12 cellular contexts compared by ENCODE assay signal in the genomic region with DNA sequence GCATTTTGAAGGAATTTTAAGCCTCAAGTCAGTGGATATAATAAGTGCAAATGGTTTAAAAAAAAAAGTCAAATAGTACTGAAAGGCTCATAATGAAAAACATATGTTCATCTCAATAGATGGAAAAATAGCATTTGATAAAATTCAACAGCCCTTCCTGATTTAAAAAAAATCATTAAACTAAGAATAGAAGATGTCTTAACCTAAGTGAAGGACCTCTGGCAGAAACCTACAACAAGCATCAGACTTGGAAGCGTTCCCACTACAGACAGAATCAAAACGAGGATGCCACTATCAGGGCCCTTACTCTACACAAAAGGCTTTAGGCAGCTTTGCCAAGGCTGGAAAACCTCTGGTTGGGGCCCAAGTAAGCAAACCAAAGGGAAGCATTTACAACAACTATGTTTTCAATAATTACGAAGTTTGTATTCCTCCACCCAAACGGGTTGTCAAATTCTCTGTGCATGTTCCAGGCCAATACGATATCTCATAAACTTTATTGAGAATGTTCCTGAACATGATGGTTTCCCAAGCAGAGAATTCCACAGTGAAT. TPM values are rescaled to one million over a fixed set of nuclear protein-coding genes. Genes with fewer than 3 reads are reported as not detected.
A peak's percentile ranks its signal among the peaks of the same experiment; 100 is the strongest.
DNase-seq lines count a peak whose midpoint lies in the region; FAIRE-seq and TF ChIP-seq lines count a peak whose summit lies in the region.
"Had no signal": no experiment of that assay in that cellular context is flagged by ENCODE, and none has a peak within 500 bp of the region (broad histone marks: within the 10 kb centered on the region; RNA-seq: fewer than 3 reads in every experiment).

No MANE protein-coding gene starts in this region.

- no peak for TF ChIP-seq CTCF in fibroblast of villous mesenchyme (IDR thresholded peaks at IDR 0.05; ENCODE audit: insufficient read depth, low read depth, low read length)
- TF ChIP-seq CTCF in ovary (IDR thresholded peaks at IDR 0.05), result no peak
- no peak for TF ChIP-seq CTCF in H9 (conservative IDR thresholded peaks at IDR 0.05)

- DNase-seq in COLO829 (ENCODE audit: low spot score) (peak; percentile 35), SJSA1 (ENCODE audit: low read depth in 1 of 2, low spot score in 2 of 2) (peak in 1 of 2 experiments; percentile 53), fibroblast of villous mesenchyme (ENCODE audit: low read depth) (peak; percentile 74), ovary (peak in 3 of 5 donors; percentile 22 to 32 (median 25)), RCC 7860 (ENCODE audit: low spot score) (no peak), H9 (no peak), AG20443 (ENCODE audit: low spot score) (no peak)
- no peak for DNase-seq in stimulated activated naive CD4-positive, alpha-beta T cell (lab: John Stamatoyannopoulos, UW)
- DNase-seq: anterior cingulate cortex, T-helper 1 cell had no signal

- no peaks in the 10 kb centered on the region for H4K20me1 ChIP-seq in H9 (ENCODE audit: control insufficient read depth, insufficient read depth, insufficient read length)

- no peak overlapping the region for H3K4me2 ChIP-seq in H9 (ENCODE audit: insufficient read depth, insufficient read length, low read length)

- no peaks in the 10 kb centered on the region for H3K27me3 Mint-ChIP-seq in H9 (ENCODE audit: low read depth)

- H3K9ac ChIP-seq in H9 (ENCODE audit: extremely low read depth, insufficient read length, low read length), result no peak overlapping the region

- H4K5ac ChIP-seq in H9 (ENCODE audit: insufficient read length, low read depth, low read length), result no peak overlapping the region

- 0 out of 2 replicates have a peak, but pooled peaks cover 2% of the 10 kb centered on the region for H3K79me2 ChIP-seq in H9 (ENCODE audit: insufficient read depth, low read length)

- no peak overlapping the region; a peak in 1 of 7 replicates for H3K27ac Mint-ChIP-seq in H9

- no peak overlapping the region for H2BK120ac ChIP-seq in H9 (ENCODE audit: low read depth, low read length, poor library complexity, severe bottlenecking)

- no peaks in the 10 kb centered on the region for H3K23me2 ChIP-seq in H9 (ENCODE audit: insufficient read length, low read depth, low read length, poor library complexity, severe bottlenecking)

- no peak overlapping the region for H3K18ac ChIP-seq in H9 (ENCODE audit: insufficient read length, low read depth, low read length)

- peaks cover 0 to 3% (median under 1%) of the 10 kb centered on the region in 3 experiments; a peak in 1 of 7 replicates for H3K36me3 Mint-ChIP-seq in H9 (ENCODE audit: insufficient read depth in 1 of 3, low read depth in 3 of 3)

- H3K9me3 Mint-ChIP-seq in H9, result peaks cover 3 to 5% of the 10 kb centered on the region in 2 experiments; a peak in 3 of 5 replicates

- FAIRE-seq in RCC 7860 (lab: Jason Lieb, UNC), result no peak

- no peak overlapping the region for H3K23ac ChIP-seq in H9 (ENCODE audit: insufficient read length, low read depth, low read length)

- TF ChIP-seq EP300 in ovary (IDR thresholded peaks at IDR 0.05), result no peak

- no peak overlapping the region for H2AFZ ChIP-seq in H9 (ENCODE audit: low read length)

- H2AK5ac ChIP-seq in H9 (ENCODE audit: insufficient read length, low read length), result no peak overlapping the region

- H3K56ac ChIP-seq in H9 (ENCODE audit: insufficient read length, low read depth, low read length), result no peak overlapping the region

- H3K4me3 ChIP-seq in SJSA1 (no peak overlapping the region), fibroblast of villous mesenchyme (ENCODE audit: low read depth, low read length) (no peak overlapping the region), ovary (no peak overlapping the region)

- H3K36me3 ChIP-seq in SJSA1 (peaks cover 4% of the 10 kb centered on the region; the same call in 1 of the 2 replicates), ovary (no peaks in the 10 kb centered on the region)
- H3K36me3 ChIP-seq: neutrophil had no signal

- no peak overlapping the region for H2BK20ac ChIP-seq in H9 (ENCODE audit: low read depth, low read length, poor library complexity, severe bottlenecking)

- H2BK5ac ChIP-seq in H9 (ENCODE audit: insufficient read length, low read length), result no peak overlapping the region

- no peaks in the 10 kb centered on the region for H3K79me1 ChIP-seq in H9 (ENCODE audit: insufficient read depth, low read depth, low read length, poor library complexity, severe bottlenecking)

- H2BK15ac ChIP-seq in H9 (ENCODE audit: low read depth, low read length), result no peak overlapping the region

- no peak for TF ChIP-seq POLR2A in ovary (IDR thresholded peaks at IDR 0.05)

- H3K27ac ChIP-seq in SJSA1, result peak overlapping the region; percentile 15; the same call in 1 of the 2 replicates
- peak overlapping the region; percentile 0 to 13 for H3K27ac ChIP-seq in ovary
- H3K27ac ChIP-seq in H9 (ENCODE audit: insufficient read length, low read depth, low read length), result no peak overlapping the region
- H3K27ac ChIP-seq: C4-2B, neutrophil had no signal

- intact Hi-C loops in ovary (cut with DNase I), result no loop called here

- no peak overlapping the region for H3K4ac ChIP-seq in H9 (ENCODE audit: low read depth, low read length)

- peaks cover 32% of the 10 kb centered on the region in 2 experiments for H3K4me1 Mint-ChIP-seq in H9

- H4K91ac ChIP-seq in H9 (ENCODE audit: insufficient read length, low read depth, low read length), result no peak overlapping the region

- H3K9me3 ChIP-seq in SJSA1 (replicated peaks) (no peaks in the 10 kb centered on the region), ovary (no peaks in the 10 kb centered on the region), H9 (ENCODE audit: control insufficient read depth, low read depth, low read length) (no peaks in the 10 kb centered on the region)
- H3K9me3 ChIP-seq: neutrophil had no signal

- no peak overlapping the region for H2BK12ac ChIP-seq in H9 (ENCODE audit: insufficient read length, low read depth, low read length)

- H3K27me3 ChIP-seq in SJSA1 (replicated peaks), result no peaks in the 10 kb centered on the region
- H3K27me3 ChIP-seq in ovary, result no peaks in the 10 kb centered on the region
- no peaks in the 10 kb centered on the region for H3K27me3 ChIP-seq in H9 (ENCODE audit: insufficient read depth, low read length)

- H4K8ac ChIP-seq in H9 (replicated peaks; ENCODE audit: insufficient read length, low read depth, low read length), result no peak overlapping the region

- H3T11ph ChIP-seq in H9 (ENCODE audit: low read length), result no peak overlapping the region

- no peak overlapping the region for H3K14ac ChIP-seq in H9 (ENCODE audit: insufficient read depth, low read length)

- WGBS in ovary, 3 donors, result 4 to 9% (median 8%) methylated on average over 5 of the region's 5 CpGs
- no CpG with 5 or more reads among the region's 5 CpGs for WGBS in H9 (ENCODE audit: extremely low coverage, insufficient read length, low lambda C conversion rate)

- H3K4me3 Mint-ChIP-seq in H9, result no peak overlapping the region

- H3K4me1 ChIP-seq in SJSA1 (replicated peaks) (peaks cover 54% of the 10 kb centered on the region), ovary (ENCODE audit: insufficient read depth) (peaks cover 21% of the 10 kb centered on the region), H9 (ENCODE audit: insufficient read depth, low read length) (no peaks in the 10 kb centered on the region)

RNA-seq across cellular contexts. Expression of a gene that starts 45.1 kb away (rescaled TPM):
- 38.6 and 47.8 TPM in 2 replicates for total RNA-seq in SJSA1 (2014; rRNA removed; shearing (Covaris generic))
- total RNA-seq in fibroblast of villous mesenchyme (33.2 and 36.1 TPM in 2 replicates), ovary (10 to 100 TPM; 14.8 to 29.6 (median 18.7) TPM), H9 (2021) (9.6 and 12.3 TPM in 2 replicates)
- polyA plus RNA-seq in ovary, result 10 to 100 TPM; 18.9 to 21.6 TPM

Comparison
In these comparisons a context has a peak if more than half of its experiments do, and no peak if none do; other contexts are left out.
1. DNase-seq: peak in COLO829 (single experiment), fibroblast of villous mesenchyme (single experiment) and ovary (3 of 5); none in RCC 7860 (single experiment), stimulated activated naive CD4-positive, alpha-beta T cell (0 of 6), H9 (single experiment) and AG20443 (single experiment).